In the genomic region with DNA sequence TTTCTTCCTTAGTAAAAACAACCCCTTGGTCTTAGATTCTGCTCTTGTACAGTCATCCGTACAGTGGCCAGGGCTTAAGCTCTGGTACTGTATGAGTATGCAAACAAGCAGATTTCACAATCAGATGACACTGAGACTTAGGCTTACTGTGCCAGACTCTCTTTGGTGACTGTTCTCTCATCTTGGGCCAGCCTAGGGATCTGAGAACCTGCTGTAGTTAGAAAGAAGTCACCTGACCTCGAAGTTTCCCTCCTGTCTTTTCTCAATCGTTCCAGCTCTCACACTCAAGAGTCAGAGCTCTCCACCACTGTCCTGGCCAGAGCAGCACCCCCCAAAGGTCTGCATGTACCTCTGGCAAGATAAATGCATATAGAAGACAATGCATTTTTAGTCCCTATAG, we compare ENCODE assay signal across 8 cellular contexts.
DNase-seq lines count a peak whose midpoint lies in the region; ATAC-seq and TF ChIP-seq lines count a peak whose summit lies in the region.

No MANE protein-coding gene starts in this region.

- H3K9me3 Mint-ChIP-seq in activated T-cell treated with anti-CD3 and anti-CD28 coated beads, Interleukin-2, amount 50 U/mL, for 72 hours, result no peaks in the 10 kb centered on the region
- no peaks in the 10 kb centered on the region for H3K9me3 Mint-ChIP-seq in CD4-positive, alpha-beta memory T cell

- CTCF ChIA-PET in CD4-positive, alpha-beta memory T cell (lab: Charles Lee; ENCODE audit: partially characterized antibody), result no interaction called here

- peak; percentile 66 to 79 for ATAC-seq in activated T-cell treated with anti-CD3 and anti-CD28 coated beads, Interleukin-2, amount 50 U/mL, for 72 hours (replicated peaks in 1 of 2)
- ATAC-seq in omental fat pad (ENCODE audit: low FRiP score) (peak; percentile 66), HG03139 (IDR thresholded peaks at IDR 0.05; ENCODE audit: unreplicated experiment) (no peak)

- peak overlapping the region; percentile 95 for H3K27ac Mint-ChIP-seq in activated T-cell treated with anti-CD3 and anti-CD28 coated beads, Interleukin-2, amount 50 U/mL, for 72 hours
- peak overlapping the region in 1 of 7 donors; percentile 84 for H3K27ac Mint-ChIP-seq in CD4-positive, alpha-beta memory T cell

- H3K27ac ChIP-seq in CD4-positive, alpha-beta memory T cell (ENCODE audit: low read depth, low read length), result no peak overlapping the region

- DNase-seq in activated T-cell treated with anti-CD3 and anti-CD28 coated beads, Interleukin-2, amount 50 U/mL, for 72 hours, result peak; percentile 16 to 37
- DNase-seq in activated T-cell treated with anti-CD3 and anti-CD28 coated beads, Interleukin-2, amount 50 U/mL, for 48 hours, result no peak
- DNase-seq in NAMALWA (ENCODE audit: low spot score) (peak; percentile 58), epithelial cell of esophagus (ENCODE audit: low read depth) (peak; percentile 85), omental fat pad (ENCODE audit: low spot score) (no peak), DMS53 treated with DMSO at 0.1 percent for 48 hours (lab: John Stamatoyannopoulos, UW; ENCODE audit: unreplicated experiment) (no peak)
- no peak for DNase-seq in CD4-positive, alpha-beta memory T cell

- H3K27me3 Mint-ChIP-seq in activated T-cell treated with anti-CD3 and anti-CD28 coated beads, Interleukin-2, amount 50 U/mL, for 72 hours (ENCODE audit: low read depth), result peaks cover 48% of the 10 kb centered on the region
- peaks cover 13% of the 10 kb centered on the region in 2 donors for H3K27me3 Mint-ChIP-seq in CD4-positive, alpha-beta memory T cell

- no peaks in the 10 kb centered on the region for H3K9me3 ChIP-seq in CD4-positive, alpha-beta memory T cell (ENCODE audit: control insufficient read depth in 1 of 2, low read length in 2 of 2)

- no peaks in the 10 kb centered on the region for H3K36me3 ChIP-seq in CD4-positive, alpha-beta memory T cell (ENCODE audit: insufficient read depth, low read length)

- TF ChIP-seq CTCF in epithelial cell of esophagus (IDR thresholded peaks at IDR 0.05; ENCODE audit: insufficient read depth, low read depth, low read length, missing control alignments), result no peak
- TF ChIP-seq CTCF in omental fat pad (IDR thresholded peaks at IDR 0.05), result no peak

- intact Hi-C loops in CD4-positive, alpha-beta memory T cell (cut with micrococcal nuclease), result no loop called here

- peaks cover 0 to 2% of the 10 kb centered on the region in 2 donors for H3K36me3 Mint-ChIP-seq in activated T-cell treated with anti-CD3 and anti-CD28 coated beads, Interleukin-2, amount 50 U/mL, for 72 hours (ENCODE audit: insufficient read depth in 2 of 2)
- H3K36me3 Mint-ChIP-seq in CD4-positive, alpha-beta memory T cell, result no peaks in the 10 kb centered on the region

- POLR2A ChIA-PET in CD4-positive, alpha-beta memory T cell (lab: Charles Lee; ENCODE audit: partially characterized antibody), result no interaction called here

- peak overlapping the region in 1 of 2 donors; percentile 1 for H3K4me3 Mint-ChIP-seq in activated T-cell treated with anti-CD3 and anti-CD28 coated beads, Interleukin-2, amount 50 U/mL, for 72 hours
- H3K4me3 Mint-ChIP-seq in CD4-positive, alpha-beta memory T cell, result no peak overlapping the region

- peaks cover 82% of the 10 kb centered on the region for H3K4me1 Mint-ChIP-seq in activated T-cell treated with anti-CD3 and anti-CD28 coated beads, Interleukin-2, amount 50 U/mL, for 72 hours (ENCODE audit: low read depth)
- peaks cover 8 to 27% (median 18%) of the 10 kb centered on the region in 4 donors for H3K4me1 Mint-ChIP-seq in CD4-positive, alpha-beta memory T cell

- no peak overlapping the region for H3K4me3 ChIP-seq in epithelial cell of esophagus (ENCODE audit: low read length)
- no peak overlapping the region for H3K4me3 ChIP-seq in CD4-positive, alpha-beta memory T cell (ENCODE audit: low read length in 2 of 2)

- peaks cover 20% of the 10 kb centered on the region for H3K4me1 ChIP-seq in CD4-positive, alpha-beta memory T cell (ENCODE audit: insufficient read depth, low read length)

- no peaks in the 10 kb centered on the region for H3K27me3 ChIP-seq in CD4-positive, alpha-beta memory T cell (ENCODE audit: insufficient read depth, low read length)

Comparison
In these comparisons a context has a peak if more than half of its experiments do, and no peak if none do; other contexts are left out.
1. DNase-seq: peak in activated T-cell treated with anti-CD3 and anti-CD28 coated beads, Interleukin-2, amount 50 U/mL, for 72 hours (2 of 2), NAMALWA (single experiment) and epithelial cell of esophagus (single experiment); none in activated T-cell treated with anti-CD3 and anti-CD28 coated beads, Interleukin-2, amount 50 U/mL, for 48 hours (0 of 2), omental fat pad (single experiment), CD4-positive, alpha-beta memory T cell (0 of 5) and DMS53 treated with DMSO at 0.1 percent for 48 hours (single experiment).